Comparison of ENCODE assay signal across 8 cellular contexts in genomic region chr10:47705698-47706414, GRCh38. TPM values are rescaled to one million over a fixed set of nuclear protein-coding genes. Genes with fewer than 3 reads are reported as not detected.
DNase-seq lines count a peak whose midpoint lies in the region; ATAC-seq, FAIRE-seq and TF ChIP-seq lines count a peak whose summit lies in the region.
"Not testable (repeated sequence)": the region's sequence is repeated elsewhere in the genome, so short reads cannot be mapped to it uniquely, and the experiment has no call there.

No MANE protein-coding gene starts in this region.

- H2BK15ac ChIP-seq in mesenchymal stem cell (ENCODE audit: low read depth, poor library complexity, severe bottlenecking): not testable (repeated sequence)

- not testable (repeated sequence) for TF ChIP-seq POLR2A in endothelial cell of umbilical vein (IDR thresholded peaks at IDR 0.05; ENCODE audit: low read depth, low read length)

- H4K8ac ChIP-seq in mesenchymal stem cell (ENCODE audit: low read length): not testable (repeated sequence)

- H2AFZ ChIP-seq in ACC112 (ENCODE audit: low read length, unreplicated experiment); endothelial cell of umbilical vein (ENCODE audit: low read depth, low read length); mesenchymal stem cell (ENCODE audit: low read depth, low read length): not testable (repeated sequence)

- not testable (repeated sequence) for H3K18ac ChIP-seq in mesenchymal stem cell (ENCODE audit: low read depth in 1 of 2, low read length in 2 of 2)

- not testable (repeated sequence) for H3K23ac ChIP-seq in mesenchymal stem cell (ENCODE audit: low read length in 2 of 2)

- dilution Hi-C loops in endothelial cell of umbilical vein (cut with MboI; ENCODE audit: extremely low pct_ligation_motif_present, low sequenced_read_pairs): not testable (repeated sequence)

- BruUV-seq in endothelial cell of umbilical vein (replicated peaks; lab: Mats Ljungman, UMichigan): TSS peak; percentile 78

- not testable (repeated sequence) for H2BK5ac ChIP-seq in mesenchymal stem cell (ENCODE audit: low read depth, low read length, poor library complexity, severe bottlenecking)

- H3K27ac ChIP-seq in ACC112 (ENCODE audit: low read depth, low read length) (peak overlapping the region; percentile 52), RWPE1 (peak overlapping the region; percentile 28)
- H3K27ac ChIP-seq in endothelial cell of umbilical vein (ENCODE audit: insufficient read depth, low read depth, low read length); mesenchymal stem cell (ENCODE audit: low read length, poor library complexity, severe bottlenecking): not testable (repeated sequence)

- not testable (repeated sequence) for H4K20me1 ChIP-seq in endothelial cell of umbilical vein (replicated peaks; ENCODE audit: control insufficient read depth, extremely low read depth, insufficient read depth, low read length)

- intact Hi-C loops in endothelial cell of umbilical vein (cut with micrococcal nuclease): not testable (repeated sequence)

- CTCF ChIA-PET in RWPE1 (lab: Yijun Ruan, JAX); endothelial cell of umbilical vein (lab: Charles Lee): not testable (repeated sequence)

- H2BK120ac ChIP-seq in mesenchymal stem cell (ENCODE audit: low read depth, low read length): not testable (repeated sequence)

- H3K9me3 ChIP-seq in endothelial cell of umbilical vein (replicated peaks; ENCODE audit: control insufficient read depth, insufficient read depth, low read length); mesenchymal stem cell (ENCODE audit: control insufficient read depth, low read length): not testable (repeated sequence)

- ATAC-seq in GM19438 (IDR thresholded peaks at IDR 0.05; ENCODE audit: low read depth, unreplicated experiment) (peak; percentile 83), HG03060 (IDR thresholded peaks at IDR 0.05; ENCODE audit: low read depth, unreplicated experiment) (peak; percentile 52)
- ATAC-seq in activated T-cell treated with anti-CD3 and anti-CD28 coated beads, Interleukin-2, amount 50 U/mL, for 4 hours: peak; percentile 98

- not testable (repeated sequence) for H3K36me3 Mint-ChIP-seq in activated T-cell treated with anti-CD3 and anti-CD28 coated beads, Interleukin-2, amount 50 U/mL, for 4 hours (ENCODE audit: insufficient read depth)

- H3K79me1 ChIP-seq in mesenchymal stem cell (replicated peaks; ENCODE audit: low read length, poor library complexity, severe bottlenecking): not testable (repeated sequence)

- H3K9ac ChIP-seq in endothelial cell of umbilical vein (replicated peaks; ENCODE audit: extremely low read depth, insufficient read depth, low read length): not testable (repeated sequence)
- peak overlapping the region; percentile 79 for H3K9ac ChIP-seq in mesenchymal stem cell (ENCODE audit: low read length)

- not testable (repeated sequence) for H3K4me2 ChIP-seq in endothelial cell of umbilical vein (ENCODE audit: insufficient read depth, low read length); mesenchymal stem cell (ENCODE audit: low read length, poor library complexity, severe bottlenecking)

- peak overlapping the region; percentile 66 for H3K4me3 ChIP-seq in ACC112 (ENCODE audit: low read depth, low read length)
- peak overlapping the region in 2 of 3 experiments; percentile 30 to 43 for H3K4me3 ChIP-seq in endothelial cell of umbilical vein (replicated peaks in 1 of 3; ENCODE audit: insufficient read depth in 1 of 3, low read depth in 1 of 3, low read length in 3 of 3)
- peak overlapping the region in 1 of 2 experiments; percentile 51 for H3K4me3 ChIP-seq in mesenchymal stem cell (ENCODE audit: insufficient read depth in 1 of 2, low read depth in 1 of 2, low read length in 2 of 2)

- not testable (repeated sequence) for H2AK5ac ChIP-seq in mesenchymal stem cell (ENCODE audit: low read length, severe bottlenecking)

- not testable (repeated sequence) for H3K4ac ChIP-seq in mesenchymal stem cell (ENCODE audit: low read depth in 1 of 2, low read length in 2 of 2)

- not testable (repeated sequence) for H3K9me1 ChIP-seq in endothelial cell of umbilical vein (replicated peaks; ENCODE audit: control insufficient read depth, extremely low read depth, insufficient read depth, low read length)

- not testable (repeated sequence) for H3K36me3 ChIP-seq in ACC112 (ENCODE audit: insufficient read depth, low read length); endothelial cell of umbilical vein (ENCODE audit: control insufficient read depth in 2 of 2, extremely low read depth in 1 of 2, insufficient read depth in 2 of 2, low read length in 2 of 2); mesenchymal stem cell (ENCODE audit: control insufficient read depth in 1 of 2, insufficient read depth in 2 of 2, low read depth in 1 of 2, low read length in 2 of 2)

- not testable (repeated sequence) for H3K4me1 Mint-ChIP-seq in activated T-cell treated with anti-CD3 and anti-CD28 coated beads, Interleukin-2, amount 50 U/mL, for 4 hours (ENCODE audit: low read depth)

- H2BK12ac ChIP-seq in mesenchymal stem cell (ENCODE audit: low read length in 2 of 2): not testable (repeated sequence)

- not testable (repeated sequence) for H3K14ac ChIP-seq in mesenchymal stem cell (ENCODE audit: low read length in 2 of 2)

- not testable (repeated sequence) for FAIRE-seq in endothelial cell of umbilical vein (lab: Jason Lieb, UNC)

- not testable (repeated sequence) for DNase-seq in RWPE1 (ENCODE audit: low spot score)
- peak; percentile 68 for DNase-seq in activated T-cell treated with anti-CD3 and anti-CD28 coated beads, Interleukin-2, amount 50 U/mL, for 4 hours
- DNase-seq in endothelial cell of umbilical vein (ENCODE audit: low read depth, low spot score) (peak; percentile 13), mesenchymal stem cell (peak; percentile 7)
- peak; percentile 72 for DNase-seq in stimulated activated CD4-positive, alpha-beta T cell treated with anti-CD3 and anti-CD28 coated beads, Interleukin-4, amount 100 ng/mL, for 1 hour

- H3K4me1 ChIP-seq in ACC112 (ENCODE audit: control insufficient read depth, insufficient read depth, low read length, unreplicated experiment); endothelial cell of umbilical vein (ENCODE audit: control insufficient read depth, extremely low read depth, insufficient read depth, low read length); mesenchymal stem cell (ENCODE audit: control insufficient read depth, insufficient read depth, low read depth, low read length): not testable (repeated sequence)

- H3K4me3 Mint-ChIP-seq in activated T-cell treated with anti-CD3 and anti-CD28 coated beads, Interleukin-2, amount 50 U/mL, for 4 hours: peak overlapping the region; percentile 60

- H4K91ac ChIP-seq in mesenchymal stem cell (ENCODE audit: low read length): not testable (repeated sequence)

- not testable (repeated sequence) for H3K79me2 ChIP-seq in ACC112 (ENCODE audit: control insufficient read depth, insufficient read depth, low read length, unreplicated experiment); endothelial cell of umbilical vein (ENCODE audit: control insufficient read depth, insufficient read depth, low read length)

- H3K27me3 ChIP-seq in ACC112 (ENCODE audit: insufficient read depth, low read length); endothelial cell of umbilical vein (ENCODE audit: control insufficient read depth in 2 of 2, insufficient read depth in 2 of 2, low read length in 2 of 2); mesenchymal stem cell (ENCODE audit: control insufficient read depth in 1 of 2, insufficient read depth in 1 of 2, low read length in 2 of 2): not testable (repeated sequence)

- no CpG with 5 or more reads among the region's 66 CpGs for WGBS in mesenchymal stem cell

- H3K27me3 Mint-ChIP-seq in activated T-cell treated with anti-CD3 and anti-CD28 coated beads, Interleukin-2, amount 50 U/mL, for 4 hours (ENCODE audit: low read depth): not testable (repeated sequence)

- POLR2A ChIA-PET in RWPE1 (lab: Yijun Ruan, JAX; ENCODE audit: low non-redundant PET); endothelial cell of umbilical vein (lab: Charles Lee): not testable (repeated sequence)

- TF ChIP-seq CTCF in RWPE1 (conservative IDR thresholded peaks at IDR 0.05; ENCODE audit: low read depth); endothelial cell of umbilical vein (IDR thresholded peaks at IDR 0.05; ENCODE audit: extremely low read depth in 1 of 2, insufficient read depth in 1 of 2, low read depth in 1 of 2, low read length in 2 of 2): not testable (repeated sequence)

- not testable (repeated sequence) for H3K9me3 Mint-ChIP-seq in activated T-cell treated with anti-CD3 and anti-CD28 coated beads, Interleukin-2, amount 50 U/mL, for 4 hours

RNA-seq across cellular contexts. Expression of gene SYT15B, which starts 57.5 kb away (rescaled TPM):
- under 1 TPM; 0.05 to 0.11 (median 0.11) TPM for total RNA-seq in activated T-cell treated with anti-CD3 and anti-CD28 coated beads, Interleukin-2, amount 50 U/mL, for 4 hours
- 0.18 TPM in 1 of 2 replicates, not detected in the other for total RNA-seq in endothelial cell of umbilical vein
- polyA plus RNA-seq in endothelial cell of umbilical vein: 0.08 and 0.14 TPM in 2 replicates
- 0.06 and 0.08 TPM in 2 replicates for polyA plus RNA-seq in endothelial cell of umbilical vein (2011; cell fraction: cytosol; rRNA removed)
- polyA plus RNA-seq in endothelial cell of umbilical vein (2011; cell fraction: nucleus; rRNA removed): 0.05 and 0.39 TPM in 2 replicates
- polyA plus RNA-seq in endothelial cell of umbilical vein (2012): 0.05 and 0.16 TPM in 2 replicates
- 0.25 TPM in 1 of 2 replicates, not detected in the other for polyA minus RNA-seq in endothelial cell of umbilical vein
- polyA minus RNA-seq in endothelial cell of umbilical vein (2011; cell fraction: cytosol; rRNA and poly(A)+ RNA removed): 0.41 TPM
- 0.10 TPM in 1 of 2 replicates, not detected in the other for polyA minus RNA-seq in endothelial cell of umbilical vein (2011; cell fraction: nucleus; rRNA and poly(A)+ RNA removed)
- polyA plus RNA-seq in mesenchymal stem cell (2013, experiment 1 of 2): 0.07 TPM
- polyA plus RNA-seq in mesenchymal stem cell (2013, experiment 2 of 2): 0.07 TPM
